18 cellular contexts compared by ENCODE assay signal in the genomic region with DNA sequence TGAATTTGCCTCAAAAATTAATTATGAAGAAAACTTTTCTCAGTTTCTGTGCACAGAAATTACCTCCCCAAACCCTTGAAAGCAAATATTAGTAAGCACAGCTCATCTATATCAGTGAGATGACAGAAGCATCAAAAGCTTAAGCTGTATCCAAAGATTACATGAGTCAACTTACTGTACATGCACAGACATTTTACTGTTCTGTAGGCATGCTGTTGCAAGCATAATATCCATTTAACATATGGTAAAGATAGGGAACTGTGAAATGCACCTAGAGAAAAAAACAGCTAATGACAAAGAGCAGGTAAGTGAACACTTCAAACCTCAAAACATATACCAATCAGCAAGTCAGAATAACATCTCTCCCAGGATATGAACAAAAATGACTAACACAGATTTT. TPM values are rescaled to one million over a fixed set of nuclear protein-coding genes. Genes with fewer than 3 reads are reported as not detected.
"Had no signal": no experiment of that assay in that cellular context is flagged by ENCODE, and none has a peak within 500 bp of the region (broad histone marks: within the 10 kb centered on the region; RNA-seq: fewer than 3 reads in every experiment).

No MANE protein-coding gene starts in this region.

- H3K4me1 ChIP-seq: heart left ventricle, pancreas, suprapubic skin, thyroid gland had no signal

- H3K9me3 ChIP-seq: heart left ventricle, pancreas, suprapubic skin, thyroid gland had no signal

- H3K27ac ChIP-seq: heart left ventricle, pancreas, suprapubic skin, thyroid gland had no signal

- H3K4me3 ChIP-seq: heart left ventricle, pancreas, suprapubic skin, thyroid gland had no signal

- H3K27me3 ChIP-seq: thyroid gland had no signal

- DNase-seq: effector memory CD4-positive, alpha-beta T cell; foreskin melanocyte; heart left ventricle; hippocampal formation; kidney glomerular epithelial cell; midbrain; occipital lobe; pancreas; right cardiac atrium; stimulated activated CD4-positive, alpha-beta T cell treated with anti-CD3 and anti-CD28 coated beads, Interleukin-4, amount 100 ng/mL, for 1 hour; stimulated activated CD8-positive, alpha-beta memory T cell treated with anti-CD3 and anti-CD28 coated beads, Interleukin-4, amount 100 ng/mL, for 48 hours; stimulated activated naive CD8-positive, alpha-beta T cell treated with anti-CD3 and anti-CD28 coated beads, Interleukin-15, Interleukin-2, amounts not matched to agents 100 U/mL and 50 U/mL, for 24 hours; thyroid gland had no signal

- ATAC-seq: heart left ventricle; pancreas; right cardiac atrium; stimulated activated effector memory CD8-positive, alpha-beta T cell treated with anti-CD3 and anti-CD28 coated beads, Interleukin-12 subunit alpha, Interleukin-12 subunit beta, amount 100 ng/mL, for 72 hours; stimulated activated naive CD8-positive, alpha-beta T cell treated with anti-CD3 and anti-CD28 coated beads, Interleukin-15, Interleukin-2, amounts not matched to agents 100 U/mL and 50 U/mL, for 24 hours had no signal

- H3K36me3 ChIP-seq: heart left ventricle, pancreas, suprapubic skin, thyroid gland had no signal

RNA-seq across cellular contexts. Expression of gene SHOX2, which starts 20.9 kb away (rescaled TPM):
- total RNA-seq: epithelial cell of proximal tubule, liver, lung microvascular endothelial cell, occipital lobe had no signal
